ENCODE assay signal across 8 cellular contexts in the genomic region with DNA sequence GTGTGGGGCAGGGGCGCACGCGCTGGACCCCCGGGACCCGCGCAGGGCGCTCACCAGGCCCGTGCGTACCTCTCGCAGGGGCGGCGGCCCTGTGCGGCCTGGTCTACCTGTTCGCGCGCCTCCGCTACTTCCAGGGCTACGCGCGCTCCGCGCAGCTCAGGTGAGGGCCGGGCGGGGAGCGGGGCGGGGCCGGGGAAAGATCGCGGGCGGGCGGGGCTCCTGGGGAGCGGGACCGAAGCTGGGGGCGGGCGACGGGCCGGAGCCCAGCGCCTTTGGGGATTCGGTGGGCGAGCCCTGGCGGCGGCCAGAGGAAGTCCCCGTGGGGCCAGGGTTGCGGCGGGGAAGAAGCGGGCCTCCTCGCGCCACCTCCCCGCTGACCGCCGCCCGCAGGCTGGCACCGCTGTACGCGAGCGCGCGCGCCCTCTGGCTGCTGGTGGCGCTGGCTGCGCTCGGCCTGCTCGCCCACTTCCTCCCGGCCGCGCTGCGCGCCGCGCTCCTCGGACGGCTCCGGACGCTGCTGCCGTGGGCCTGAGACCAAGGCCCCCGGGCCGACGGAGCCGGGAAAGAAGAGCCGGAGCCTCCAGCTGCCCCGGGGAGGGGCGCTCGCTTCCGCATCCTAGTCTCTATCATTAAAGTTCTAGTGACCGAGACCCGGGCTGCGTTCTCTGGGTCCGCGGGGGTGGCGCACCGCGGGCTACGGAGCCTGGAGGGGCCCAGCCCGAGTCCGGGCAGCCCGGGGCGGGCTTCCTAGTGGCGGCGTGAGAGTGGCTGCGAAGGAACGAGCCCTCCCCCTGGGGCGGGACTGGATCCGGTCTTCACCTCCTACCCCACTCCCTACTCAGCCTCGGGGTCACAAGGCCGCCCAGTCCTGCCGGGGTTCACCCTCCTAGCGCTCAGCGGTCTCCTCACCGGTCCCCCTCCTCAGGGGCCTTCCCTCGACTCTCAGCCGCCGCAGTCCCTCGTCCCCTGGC. TPM values are rescaled to one million over a fixed set of nuclear protein-coding genes. Genes with fewer than 3 reads are reported as not detected.
DNase-seq lines count a peak whose midpoint lies in the region; ATAC-seq and TF ChIP-seq lines count a peak whose summit lies in the region.

No MANE protein-coding gene starts in this region.

- peak overlapping the region; percentile 64 to 82 (median 74) for H3K4me3 Mint-ChIP-seq in CD4-positive, CD25-positive, alpha-beta regulatory T cell

- peak; percentile 67 to 77 for ATAC-seq in CD4-positive, CD25-positive, alpha-beta regulatory T cell (ENCODE audit: low read depth in 2 of 2)
- ATAC-seq in GM19035 (IDR thresholded peaks at IDR 0.05; ENCODE audit: unreplicated experiment) (peak; percentile 82), HG03139 (IDR thresholded peaks at IDR 0.05; ENCODE audit: unreplicated experiment) (peak; percentile 58), lung (ENCODE audit: insufficient read depth, low FRiP score) (peak; percentile 81)

- H3K27me3 Mint-ChIP-seq in CD4-positive, CD25-positive, alpha-beta regulatory T cell, result no peaks in the 10 kb centered on the region

- H3K27me3 ChIP-seq in CD4-positive, CD25-positive, alpha-beta regulatory T cell (ENCODE audit: control insufficient read depth, insufficient read depth, low read length), result no peaks in the 10 kb centered on the region
- H3K27me3 ChIP-seq in lung (ENCODE audit: control insufficient read depth, insufficient read depth), result no peaks in the 10 kb centered on the region

- peaks cover 18% of the 10 kb centered on the region for H3K36me3 Mint-ChIP-seq in CD4-positive, CD25-positive, alpha-beta regulatory T cell

- peaks cover 0 to 1% (median 0%) of the 10 kb centered on the region in 7 donors for H3K9me3 Mint-ChIP-seq in CD4-positive, CD25-positive, alpha-beta regulatory T cell

- H3K27ac Mint-ChIP-seq in CD4-positive, CD25-positive, alpha-beta regulatory T cell, result peak overlapping the region in 2 of 3 donors; percentile 62 to 78

- H3K36me3 ChIP-seq in CD4-positive, CD25-positive, alpha-beta regulatory T cell (ENCODE audit: control insufficient read depth, insufficient read depth, low read length), result peaks cover 11% of the 10 kb centered on the region
- peaks cover 0 to 36% of the 10 kb centered on the region in 2 donors for H3K36me3 ChIP-seq in lung (ENCODE audit: control insufficient read depth in 2 of 2, insufficient read depth in 2 of 2, low read length in 2 of 2)

- H3K27ac ChIP-seq in CD4-positive, CD25-positive, alpha-beta regulatory T cell (ENCODE audit: insufficient read depth, low read length, poor library complexity, severe bottlenecking), result peak overlapping the region; percentile 51
- peak overlapping the region in 1 of 2 donors; percentile 85 for H3K27ac ChIP-seq in lung (ENCODE audit: low read depth in 1 of 2, low read length in 1 of 2)

- peaks cover 0 to 38% (median 13%) of the 10 kb centered on the region in 4 donors for H3K4me1 Mint-ChIP-seq in CD4-positive, CD25-positive, alpha-beta regulatory T cell

- peak; percentile 76 for TF ChIP-seq CTCF in lung (IDR thresholded peaks at IDR 0.05; ENCODE audit: control extremely low read depth, extremely low read depth)

- no peak overlapping the region for H3K4me3 ChIP-seq in CD4-positive, CD25-positive, alpha-beta regulatory T cell (ENCODE audit: low read depth, low read length)
- peak overlapping the region; percentile 46 for H3K4me3 ChIP-seq in lung

- H3K4me1 ChIP-seq in CD4-positive, CD25-positive, alpha-beta regulatory T cell (ENCODE audit: control insufficient read depth, insufficient read depth, low read length, poor library complexity, severe bottlenecking), result peaks cover 30% of the 10 kb centered on the region
- H3K4me1 ChIP-seq in lung (ENCODE audit: control insufficient read depth in 2 of 2, insufficient read depth in 2 of 2, low read length in 2 of 2), result peaks cover 4 to 31% of the 10 kb centered on the region in 2 donors

- DNase-seq in CD4-positive, CD25-positive, alpha-beta regulatory T cell, result peak; percentile 55 to 77 (median 67)
- DNase-seq in NCI-H526 (lab: John Stamatoyannopoulos, UW), result peak; percentile 29 to 89
- DNase-seq in activated CD4-positive, alpha-beta T cell treated with anti-CD3 and anti-CD28 coated beads, Interleukin-2, amount 50 U/mL, for 48 hours, result peak; percentile 75 to 78
- peak; percentile 49 for DNase-seq in effector CD8-positive, alpha-beta T cell (lab: John Stamatoyannopoulos, UW)
- DNase-seq in lung (ENCODE audit: low spot score), result peak; percentile 78
- peak; percentile 61 to 64 for DNase-seq in stimulated activated CD8-positive, alpha-beta memory T cell treated with anti-CD3 and anti-CD28 coated beads, Interleukin-15, amount 100 ng/mL, for 48 hours (ENCODE audit: low read depth in 2 of 2)

- 3% methylated on average over 85 to 113 of the region's 113 CpGs for WGBS in lung, 2 donors

- H3K9me3 ChIP-seq in CD4-positive, CD25-positive, alpha-beta regulatory T cell (ENCODE audit: control insufficient read depth in 2 of 2, low read length in 2 of 2), result no peaks in the 10 kb centered on the region
- no peaks in the 10 kb centered on the region for H3K9me3 ChIP-seq in lung (ENCODE audit: control insufficient read depth in 2 of 2, insufficient read depth in 1 of 2, low read length in 1 of 2)

RNA-seq across cellular contexts. Expression of a gene that starts 2.4 kb away (rescaled TPM):
- 2.8 TPM for total RNA-seq in CD4-positive, CD25-positive, alpha-beta regulatory T cell
- polyA plus RNA-seq in CD4-positive, CD25-positive, alpha-beta regulatory T cell, result 1 to 10 TPM in 2 of 4 donors, under 1 TPM in 2; 0.48 to 4.3 (median 1.3) TPM
- 10 to 100 TPM in 1 of 2 donors, 1 to 10 TPM in 1; 4.0 to 25.3 TPM for total RNA-seq in lung
- polyA plus RNA-seq in lung, result 10 to 100 TPM in 1 of 2 donors, 1 to 10 TPM in 1; 4.3 to 12.3 TPM

RNA-seq across cellular contexts. Expression of a gene that starts 10.5 kb away (rescaled TPM):
- total RNA-seq in CD4-positive, CD25-positive, alpha-beta regulatory T cell, result 134 TPM
- 10 to 100 TPM; 11.9 to 18.0 (median 13.8) TPM for polyA plus RNA-seq in CD4-positive, CD25-positive, alpha-beta regulatory T cell
- 100 to 1,000 TPM in 1 of 2 donors, 10 to 100 TPM in 1; 73.2 to 154 TPM for total RNA-seq in lung
- 10 to 100 TPM; 65.0 to 91.7 TPM for polyA plus RNA-seq in lung

RNA-seq across cellular contexts. Expression of a gene that starts 24.6 kb away (rescaled TPM):
- total RNA-seq in CD4-positive, CD25-positive, alpha-beta regulatory T cell, result 615 TPM
- 100 to 1,000 TPM; 219 to 283 (median 237) TPM for polyA plus RNA-seq in CD4-positive, CD25-positive, alpha-beta regulatory T cell
- 100 to 1,000 TPM; 350 to 568 TPM for total RNA-seq in lung
- 100 to 1,000 TPM; 298 to 394 TPM for polyA plus RNA-seq in lung
